Comparison of ENCODE assay signal across 18 cellular contexts in the genomic region with DNA sequence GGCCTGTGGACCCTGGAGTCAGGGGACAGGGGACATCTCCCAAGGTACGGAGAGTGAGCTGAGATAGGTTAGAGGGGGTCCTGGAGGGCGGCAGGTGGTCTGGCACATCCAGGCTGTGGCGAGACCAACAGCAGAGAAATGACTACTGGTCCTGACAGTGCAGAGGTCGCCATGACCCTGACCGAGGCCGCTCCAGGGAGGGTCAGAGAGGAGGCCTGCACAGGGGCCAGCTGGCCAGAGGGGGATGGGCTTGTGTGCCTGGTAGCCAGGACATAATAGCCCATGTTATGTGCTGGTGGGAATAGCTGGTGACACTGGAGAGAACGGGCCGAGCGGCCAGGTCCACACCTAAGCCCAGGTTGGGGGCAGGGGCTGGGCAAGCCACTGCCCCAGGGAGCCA. TPM values are rescaled to one million over a fixed set of nuclear protein-coding genes. Genes with fewer than 3 reads are reported as not detected.
A peak's percentile ranks its signal among the peaks of the same experiment; 100 is the strongest.
DNase-seq lines count a peak whose midpoint lies in the region; ATAC-seq and TF ChIP-seq lines count a peak whose summit lies in the region.
"Had no signal": no experiment of that assay in that cellular context is flagged by ENCODE, and none has a peak within 500 bp of the region (broad histone marks: within the 10 kb centered on the region; RNA-seq: fewer than 3 reads in every experiment).

No MANE protein-coding gene starts in this region.

- CTCF ChIA-PET in CD4-positive, alpha-beta memory T cell (lab: Charles Lee; ENCODE audit: partially characterized antibody): interaction anchor here (1.0 to 1.4 kb wide), 2 partner anchors 85 to 93 kb away, joined by 3 read pairs; no protein-coding TSS in a partner anchor
- CTCF ChIA-PET in RWPE1 (lab: Yijun Ruan, JAX): no interaction called here

- H3K4me2 ChIP-seq in BLaER1: peak overlapping the region; percentile 97

- H3K27ac ChIP-seq in BLaER1 (peak overlapping the region; percentile 77), psoas muscle (peak overlapping the region; percentile 3), RWPE1 (no peak overlapping the region)
- H3K27ac ChIP-seq in CD4-positive, alpha-beta memory T cell (ENCODE audit: low read depth, low read length): no peak overlapping the region

- peak overlapping the region in 1 of 8 donors; percentile 46 for H3K4me3 Mint-ChIP-seq in CD4-positive, alpha-beta memory T cell
- H3K4me3 Mint-ChIP-seq in memory B cell: no peak overlapping the region

- ATAC-seq in memory B cell (ENCODE audit: low read depth) (no peak), psoas muscle (no peak), GM18520 (IDR thresholded peaks at IDR 0.05; ENCODE audit: unreplicated experiment) (no peak), GM21723 (IDR thresholded peaks at IDR 0.05; ENCODE audit: unreplicated experiment) (no peak)

- H3K4me1 Mint-ChIP-seq in CD4-positive, alpha-beta memory T cell: peaks cover 2 to 13% (median 4%) of the 10 kb centered on the region in 4 donors
- H3K4me1 Mint-ChIP-seq in memory B cell: peaks cover 7% of the 10 kb centered on the region

- no peak overlapping the region; the same call in 1 of the 2 replicates for H3K4me3 ChIP-seq in BLaER1
- no peak overlapping the region for H3K4me3 ChIP-seq in CD4-positive, alpha-beta memory T cell (ENCODE audit: low read length in 2 of 2)
- no peak overlapping the region for H3K4me3 ChIP-seq in psoas muscle

- peaks cover 34% of the 10 kb centered on the region for H4K20me1 ChIP-seq in BLaER1

- no peaks in the 10 kb centered on the region for H3K27me3 Mint-ChIP-seq in CD4-positive, alpha-beta memory T cell
- no peaks in the 10 kb centered on the region for H3K27me3 Mint-ChIP-seq in memory B cell

- peaks cover 24% of the 10 kb centered on the region for H3K36me3 ChIP-seq in BLaER1
- H3K36me3 ChIP-seq in CD4-positive, alpha-beta memory T cell (ENCODE audit: insufficient read depth, low read length): no peaks in the 10 kb centered on the region
- no peaks in the 10 kb centered on the region for H3K36me3 ChIP-seq in psoas muscle (ENCODE audit: insufficient read depth in 1 of 2, low read depth in 1 of 2)

- no peak for TF ChIP-seq CTCF in psoas muscle (IDR thresholded peaks at IDR 0.05)
- no peak for TF ChIP-seq CTCF in RWPE1 (conservative IDR thresholded peaks at IDR 0.05; ENCODE audit: low read depth)

- peak overlapping the region; percentile 67 for H3K9ac ChIP-seq in BLaER1

- intact Hi-C loops in CD4-positive, alpha-beta memory T cell (cut with micrococcal nuclease): loop anchor here (5.0 kb wide), 2 partner anchors 52 to 72 kb away; no protein-coding TSS in a partner anchor
- intact Hi-C loops in psoas muscle (cut with DNase I): loop anchor here (1.0 to 10.0 kb wide), 3 partner anchors 86 to 335 kb away; no protein-coding TSS in a partner anchor

- peak overlapping the region in 4 of 7 donors; percentile 29 to 71 (median 68) for H3K27ac Mint-ChIP-seq in CD4-positive, alpha-beta memory T cell
- peak overlapping the region; percentile 20 for H3K27ac Mint-ChIP-seq in memory B cell

- WGBS in psoas muscle, 3 donors: 66 to 76% (median 74%) methylated on average over 9 of the region's 9 CpGs

- H3K36me3 Mint-ChIP-seq in CD4-positive, alpha-beta memory T cell: peaks cover 0 to 6% of the 10 kb centered on the region in 2 donors
- no peaks in the 10 kb centered on the region for H3K36me3 Mint-ChIP-seq in memory B cell

- no peak for DNase-seq in CD4-positive, alpha-beta memory T cell
- DNase-seq in memory B cell (ENCODE audit: low spot score in 2 of 2) (no peak), psoas muscle (peak in 1 of 2 donors; percentile 12), RWPE1 (ENCODE audit: low spot score) (no peak)
- DNase-seq: C1 segment of cervical spinal cord; Calu3; CD8-positive, alpha-beta memory T cell; IMR-90; NCI-H1417; NCI-H1694 treated with DMSO at 0.1 percent for 48 hours; NCI-H2081 treated with DMSO at 0.1 percent for 48 hours; NCI-H446 treated with DMSO at 0.1 percent for 48 hours; NCI-H526 treated with DMSO at 0.1 percent for 48 hours; OCI-M1; Right ventricle myocardium superior had no signal

- POLR2A ChIA-PET in CD4-positive, alpha-beta memory T cell (lab: Charles Lee; ENCODE audit: partially characterized antibody): no interaction called here
- POLR2A ChIA-PET in RWPE1 (lab: Yijun Ruan, JAX; ENCODE audit: low non-redundant PET): no interaction called here

- H3K27me3 ChIP-seq in BLaER1 (no peaks in the 10 kb centered on the region), psoas muscle (ENCODE audit: insufficient read depth in 3 of 3, low read length in 2 of 3) (no peaks in the 10 kb centered on the region)
- H3K27me3 ChIP-seq in CD4-positive, alpha-beta memory T cell (ENCODE audit: insufficient read depth, low read length): no peaks in the 10 kb centered on the region

- H3K9me3 Mint-ChIP-seq in CD4-positive, alpha-beta memory T cell: no peaks in the 10 kb centered on the region
- H3K9me3 Mint-ChIP-seq in memory B cell: no peaks in the 10 kb centered on the region

- H3K4me1 ChIP-seq in BLaER1 (peaks cover 93% of the 10 kb centered on the region), psoas muscle (peaks cover 56% of the 10 kb centered on the region)
- H3K4me1 ChIP-seq in CD4-positive, alpha-beta memory T cell (ENCODE audit: insufficient read depth, low read length): no peaks in the 10 kb centered on the region

- H3K9me3 ChIP-seq in BLaER1 (no peaks in the 10 kb centered on the region), psoas muscle (no peaks in the 10 kb centered on the region)
- no peaks in the 10 kb centered on the region for H3K9me3 ChIP-seq in CD4-positive, alpha-beta memory T cell (ENCODE audit: control insufficient read depth in 1 of 2, low read length in 2 of 2)

RNA-seq across cellular contexts. Expression of gene ZC3H18, which starts 40.6 kb away (rescaled TPM):
- total RNA-seq in CD4-positive, alpha-beta memory T cell: 10 to 100 TPM; 84.5 to 91.5 TPM
- 10 to 100 TPM in 1 of 2 donors, 1 to 10 TPM in 1; 3.0 to 23.5 TPM for polyA plus RNA-seq in CD4-positive, alpha-beta memory T cell
- 10 to 100 TPM; 24.8 to 30.5 (median 26.9) TPM for total RNA-seq in psoas muscle
- polyA plus RNA-seq in psoas muscle: 10 to 100 TPM; 19.9 to 36.0 (median 32.0) TPM

Comparison
In these comparisons a context has a peak if more than half of its experiments do, and no peak if none do; other contexts are left out.
1. H3K27ac ChIP-seq: peak in BLaER1 (single experiment) and psoas muscle (single experiment); none in CD4-positive, alpha-beta memory T cell (single experiment) and RWPE1 (single experiment).